In the genomic region with DNA sequence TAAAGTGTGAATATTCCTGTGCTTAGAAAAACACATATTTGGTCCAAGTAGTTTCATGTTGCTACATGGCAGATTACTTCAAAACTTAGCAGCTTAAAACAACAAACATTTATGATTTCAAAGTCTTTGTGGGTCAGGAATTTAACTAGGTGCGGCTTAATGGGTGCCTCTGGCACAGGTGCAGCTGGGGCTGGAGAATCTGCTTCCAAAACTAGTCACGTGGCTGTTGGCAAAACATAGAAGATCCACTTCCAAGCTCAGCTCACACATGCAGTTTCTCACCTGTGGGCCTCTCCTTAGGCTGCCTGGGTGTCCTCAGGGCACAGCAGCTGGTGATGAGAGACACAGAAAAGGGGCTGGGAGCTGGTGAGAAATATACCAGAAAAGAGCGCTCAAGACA, we compare ENCODE assay signal across 22 cellular contexts.
DNase-seq lines count a peak whose midpoint lies in the region; ATAC-seq and TF ChIP-seq lines count a peak whose summit lies in the region.
"Had no signal": no experiment of that assay in that cellular context is flagged by ENCODE, and none has a peak within 500 bp of the region (broad histone marks: within the 10 kb centered on the region; RNA-seq: fewer than 3 reads in every experiment).

No MANE protein-coding gene starts in this region.

- H3K27ac ChIP-seq in foreskin keratinocyte: no peak overlapping the region
- no peak overlapping the region for H3K27ac ChIP-seq in thyroid gland
- H3K27ac ChIP-seq: 22Rv1, RWPE1 had no signal

- TF ChIP-seq CTCF in foreskin keratinocyte (conservative IDR thresholded peaks at IDR 0.05) (no peak), thyroid gland (IDR thresholded peaks at IDR 0.05) (no peak), BE2C (IDR thresholded peaks at IDR 0.05; ENCODE audit: low read depth, low read length) (no peak)

- H3K36me3 ChIP-seq in thyroid gland: no peaks in the 10 kb centered on the region
- H3K36me3 ChIP-seq in BE2C: no peaks in the 10 kb centered on the region

- H3K4me1 ChIP-seq in foreskin keratinocyte (no peaks in the 10 kb centered on the region), thyroid gland (peaks cover 5 to 6% of the 10 kb centered on the region in 2 donors), BE2C (no peaks in the 10 kb centered on the region)

- H3K27me3 ChIP-seq in foreskin keratinocyte (no peaks in the 10 kb centered on the region), thyroid gland (no peaks in the 10 kb centered on the region), BE2C (no peaks in the 10 kb centered on the region)

- no peak for TF ChIP-seq POLR2A in thyroid gland (IDR thresholded peaks at IDR 0.05)

- 43 to 55% methylated on average over 3 of the region's 3 CpGs for WGBS in thyroid gland, 2 donors

- intact Hi-C loops in thyroid gland (cut with DNase I): no loop called here

- H3K9me3 ChIP-seq in thyroid gland (no peaks in the 10 kb centered on the region), BE2C (no peaks in the 10 kb centered on the region)

- peak; percentile 20 for DNase-seq in NCI-H345 (lab: John Stamatoyannopoulos, UW)
- no peak for DNase-seq in NCI-H345 treated with DMSO at 0.1 percent for 48 hours (lab: John Stamatoyannopoulos, UW; ENCODE audit: unreplicated experiment)
- peak; percentile 4 for DNase-seq in NCI-H1105 treated with DMSO at 0.1 percent for 48 hours (lab: John Stamatoyannopoulos, UW)
- peak; percentile 2 to 38 for DNase-seq in foreskin keratinocyte
- DNase-seq in thyroid gland: peak; percentile 49 to 52
- no peak for DNase-seq in BE2C
- no peak for DNase-seq in NCI-H1417 treated with DMSO at 0.1 percent for 48 hours (lab: John Stamatoyannopoulos, UW)
- DNase-seq: ACHN, Calu3, DMS79 treated with DMSO at 0.1 percent for 48 hours, H9, KBM-7, MM.1S, NCI-H1436, NCI-H187, NCI-H2081 treated with DMSO at 0.1 percent for 48 hours, NCI-H526 treated with DMSO at 0.1 percent for 48 hours, SHP77 had no signal

- H3K4me3 ChIP-seq in thyroid gland (replicated peaks in 1 of 3) (no peak overlapping the region), BE2C (ENCODE audit: low read depth, low read length) (no peak overlapping the region)

- ATAC-seq in foreskin keratinocyte (no peak), GM18873 (IDR thresholded peaks at IDR 0.05; ENCODE audit: low FRiP score, unreplicated experiment) (no peak)
- ATAC-seq: Panc1 had no signal

Comparison
In these comparisons a context has a peak if more than half of its experiments do, and no peak if none do; other contexts are left out.
1. DNase-seq: peak in NCI-H345 (single experiment), NCI-H1105 treated with DMSO at 0.1 percent for 48 hours (single experiment), foreskin keratinocyte (2 of 2) and thyroid gland (2 of 2); none in NCI-H345 treated with DMSO at 0.1 percent for 48 hours (single experiment), BE2C (single experiment) and NCI-H1417 treated with DMSO at 0.1 percent for 48 hours (single experiment).